ENCODE assay signal across 27 cellular contexts in the genomic region with DNA sequence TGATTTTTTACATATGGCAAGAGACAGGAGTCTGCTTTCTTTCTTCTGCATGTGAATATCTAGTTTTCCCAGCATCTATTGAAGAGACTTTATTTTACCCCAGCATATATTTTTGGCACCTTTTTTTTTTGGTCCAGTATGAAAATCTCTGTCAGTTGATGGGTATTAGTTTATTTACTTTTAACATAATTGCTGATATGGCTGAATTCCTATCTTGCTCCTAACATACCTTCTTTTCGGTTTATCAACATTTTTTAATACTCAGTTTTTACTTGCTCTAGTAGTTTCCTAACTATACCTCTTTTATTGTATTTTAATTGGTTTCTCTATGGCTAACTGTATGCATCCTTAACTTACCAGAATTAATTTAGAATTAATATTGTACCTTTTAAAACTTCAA.
"Had no signal": no experiment of that assay in that cellular context is flagged by ENCODE, and none has a peak within 500 bp of the region (broad histone marks: within the 10 kb centered on the region; RNA-seq: fewer than 3 reads in every experiment).

No MANE protein-coding gene starts in this region.

- H3K4me1 ChIP-seq: colonic mucosa, esophagus squamous epithelium, gastrocnemius medialis, heart right ventricle, left lung, lower lobe of right lung had no signal

- H3K27me3 Mint-ChIP-seq: dendritic cell treated with granulocyte-macrophage colony-stimulating factor and Interleukin-4, amounts not matched to agents 40 ng/mL and 50 ng/mL, for 4 days had no signal

- DNase-seq: colonic mucosa; cortex of kidney; effector CD8-positive, alpha-beta T cell; effector memory CD8-positive, alpha-beta T cell; endodermal cell; erythroblast; esophagus squamous epithelium; foreskin fibroblast; foreskin melanocyte; gastrocnemius medialis; glutamatergic neuron; head of caudate nucleus; heart right ventricle; hippocampal formation; left cardiac atrium; left lung; left ventricle myocardium superior; lower lobe of right lung; mesenchymal stem cell; mucosa of descending colon; naive B cell had no signal

- H3K27ac Mint-ChIP-seq: dendritic cell treated with granulocyte-macrophage colony-stimulating factor and Interleukin-4, amounts not matched to agents 40 ng/mL and 50 ng/mL, for 4 days; effector memory CD8-positive, alpha-beta T cell; endodermal cell; mesothelial cell of epicardium; naive B cell had no signal

- FAIRE-seq: endometrium, keratinocyte had no signal

- H3K9me3 ChIP-seq: colonic mucosa, esophagus squamous epithelium, gastrocnemius medialis, heart right ventricle, lower lobe of right lung, mucosa of descending colon had no signal

- ATAC-seq: effector memory CD8-positive, alpha-beta T cell; esophagus mucosa; gastrocnemius medialis; heart right ventricle; left cardiac atrium; left lung; left ventricle myocardium superior; lower lobe of right lung; mucosa of descending colon had no signal

- H3K9me3 Mint-ChIP-seq: effector memory CD8-positive, alpha-beta T cell had no signal

- H3K4me1 Mint-ChIP-seq: endodermal cell, mesothelial cell of epicardium, naive B cell had no signal

- H3K4me3 Mint-ChIP-seq: dendritic cell treated with granulocyte-macrophage colony-stimulating factor and Interleukin-4, amounts not matched to agents 40 ng/mL and 50 ng/mL, for 4 days; effector memory CD8-positive, alpha-beta T cell; endodermal cell; mesothelial cell of epicardium; naive B cell had no signal

- H3K4me3 ChIP-seq: colonic mucosa, esophagus squamous epithelium, gastrocnemius medialis, heart right ventricle, left lung, lower lobe of right lung, mucosa of descending colon had no signal

- H3K36me3 Mint-ChIP-seq: mesothelial cell of epicardium, naive B cell had no signal

- H3K36me3 ChIP-seq: colonic mucosa, esophagus squamous epithelium, gastrocnemius medialis, heart right ventricle, left lung, lower lobe of right lung had no signal

- H3K27ac ChIP-seq: colonic mucosa, epithelial cell of prostate, esophagus squamous epithelium, gastrocnemius medialis, heart right ventricle, left lung, lower lobe of right lung had no signal

- H3K27me3 ChIP-seq: colonic mucosa, esophagus squamous epithelium, gastrocnemius medialis, heart right ventricle, left lung had no signal
